In the genomic region with DNA sequence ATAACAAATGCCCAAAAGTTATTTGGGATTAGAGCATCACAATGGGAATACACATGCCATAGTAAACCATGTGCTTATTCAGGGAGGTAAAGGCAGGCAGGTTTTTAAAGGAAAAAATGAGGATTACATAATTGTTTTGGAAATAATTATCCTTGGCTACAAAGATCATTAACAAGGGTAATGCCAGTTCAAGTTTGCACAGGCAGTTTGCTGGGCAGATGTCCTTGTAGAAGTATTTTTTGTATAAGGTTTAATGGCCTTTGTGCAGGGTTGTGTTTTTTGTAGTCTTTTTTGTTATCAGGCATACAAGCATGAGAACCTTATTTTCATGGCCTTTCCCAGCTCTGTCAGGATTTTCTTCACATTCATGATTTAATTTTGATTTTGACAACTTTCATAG, we compare ENCODE assay signal across 8 cellular contexts. TPM values are rescaled to one million over a fixed set of nuclear protein-coding genes. Genes with fewer than 3 reads are reported as not detected.
"Had no signal": no experiment of that assay in that cellular context is flagged by ENCODE, and none has a peak within 500 bp of the region (broad histone marks: within the 10 kb centered on the region; RNA-seq: fewer than 3 reads in every experiment).

No MANE protein-coding gene starts in this region.

- DNase-seq: H9, KG1 had no signal

- H3K27ac ChIP-seq: HL-60 had no signal

- H3K4me3 ChIP-seq: GM23338, K562 had no signal

- FAIRE-seq: H1 had no signal

- ATAC-seq: GM23338, K562 had no signal

RNA-seq across cellular contexts. Expression of a gene that starts 58.7 kb away (rescaled TPM):
- total RNA-seq: GM23338, H1, H9, HT1080, IMR-90, K562 had no signal
- polyA plus RNA-seq: GM23338, H1, IMR-90, K562 had no signal
